In the genomic region with DNA sequence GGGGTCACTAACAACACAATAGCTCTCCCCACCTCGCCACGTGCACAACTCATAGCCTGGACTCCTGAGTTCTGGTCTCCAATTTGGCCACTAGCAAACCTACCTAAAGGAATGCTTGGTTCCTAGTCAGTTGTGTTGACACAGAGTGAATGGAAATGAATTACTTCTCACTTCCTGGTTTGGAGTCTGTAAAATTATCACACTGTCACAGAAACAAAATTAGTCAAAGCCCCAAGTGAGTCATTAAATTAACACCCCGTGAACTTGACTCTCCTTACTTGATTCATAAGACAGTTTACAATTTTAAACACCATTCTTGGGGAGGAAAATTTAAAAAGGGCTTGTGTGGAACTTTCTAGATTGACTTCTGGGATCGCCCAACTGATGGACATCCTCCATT, we compare ENCODE assay signal across 20 cellular contexts.
A peak's percentile ranks its signal among the peaks of the same experiment; 100 is the strongest.
DNase-seq lines count a peak whose midpoint lies in the region; ATAC-seq and TF ChIP-seq lines count a peak whose summit lies in the region.
"Had no signal": no experiment of that assay in that cellular context is flagged by ENCODE, and none has a peak within 500 bp of the region (broad histone marks: within the 10 kb centered on the region; RNA-seq: fewer than 3 reads in every experiment).

No MANE protein-coding gene starts in this region.

- no peak overlapping the region for H2AFZ ChIP-seq in OCI-LY3 (ENCODE audit: low read depth, low read length)

- no peak overlapping the region for H3K27ac ChIP-seq in OCI-LY3 (ENCODE audit: low read length)
- H3K27ac ChIP-seq: adrenal gland, breast epithelium, colonic mucosa, ovary had no signal

- H3K27me3 ChIP-seq in OCI-LY3 (ENCODE audit: low read depth, low read length): peaks cover 10% of the 10 kb centered on the region
- H3K27me3 ChIP-seq: adrenal gland, breast epithelium, colonic mucosa, MG63, ovary had no signal

- intact Hi-C loops in activated CD4-positive, alpha-beta T cell treated with anti-CD3 and anti-CD28 coated beads for 36 hours (cut with DNase I, micrococcal nuclease): loop anchor here in 1 of 2 experiments (2.0 kb wide), 1 partner anchor 38 kb away; no protein-coding TSS in a partner anchor

- TF ChIP-seq CTCF in OCI-LY3 (IDR thresholded peaks at IDR 0.05; ENCODE audit: low read depth, low read length): no peak
- TF ChIP-seq CTCF in epithelial cell of esophagus (IDR thresholded peaks at IDR 0.05; ENCODE audit: insufficient read depth, low read depth, low read length, missing control alignments): no peak
- TF ChIP-seq CTCF in glutamatergic neuron (IDR thresholded peaks at IDR 0.05; ENCODE audit: partially characterized antibody, unreplicated experiment): no peak

- peaks cover 26% of the 10 kb centered on the region for H3K4me1 ChIP-seq in OCI-LY3 (ENCODE audit: low read length)
- H3K4me1 ChIP-seq: breast epithelium had no signal

- H3K36me3 ChIP-seq in OCI-LY3 (replicated peaks; ENCODE audit: low read depth, low read length): no peaks in the 10 kb centered on the region
- H3K36me3 ChIP-seq: adrenal gland, breast epithelium, colonic mucosa, MG63, ovary had no signal

- H4K20me1 ChIP-seq in OCI-LY3 (ENCODE audit: insufficient read depth, low read length): no peaks in the 10 kb centered on the region

- H3K9me3 Mint-ChIP-seq in activated CD4-positive, alpha-beta T cell treated with anti-CD3 and anti-CD28 coated beads for 36 hours (ENCODE audit: low read depth): no peaks in the 10 kb centered on the region
- H3K9me3 Mint-ChIP-seq in glutamatergic neuron (ENCODE audit: unreplicated experiment): no peaks in the 10 kb centered on the region
- H3K9me3 Mint-ChIP-seq: activated CD4-positive, alpha-beta memory T cell treated with anti-CD3 and anti-CD28 coated beads for 36 hours; nephron progenitor cell had no signal

- CTCF ChIA-PET in activated CD4-positive, alpha-beta T cell treated with anti-CD3 and anti-CD28 coated beads for 36 hours (lab: Charles Lee): no interaction called here

- H3K27me3 Mint-ChIP-seq in activated CD4-positive, alpha-beta T cell treated with anti-CD3 and anti-CD28 coated beads for 36 hours: peaks cover 14% of the 10 kb centered on the region
- H3K27me3 Mint-ChIP-seq in glutamatergic neuron (ENCODE audit: unreplicated experiment): no peaks in the 10 kb centered on the region

- peak overlapping the region; percentile 40 for H3K4me2 ChIP-seq in OCI-LY3 (ENCODE audit: low read length)

- POLR2A ChIA-PET in activated CD4-positive, alpha-beta T cell treated with anti-CD3 and anti-CD28 coated beads for 36 hours (lab: Charles Lee): no interaction called here

- H3K27ac Mint-ChIP-seq in activated CD4-positive, alpha-beta T cell treated with anti-CD3 and anti-CD28 coated beads for 36 hours: no peak overlapping the region
- no peak overlapping the region for H3K27ac Mint-ChIP-seq in glutamatergic neuron (ENCODE audit: unreplicated experiment)
- H3K27ac Mint-ChIP-seq: activated CD4-positive, alpha-beta memory T cell treated with anti-CD3 and anti-CD28 coated beads for 36 hours; endodermal cell had no signal

- H3K36me3 Mint-ChIP-seq in activated CD4-positive, alpha-beta T cell treated with anti-CD3 and anti-CD28 coated beads for 36 hours (ENCODE audit: low read depth): no peaks in the 10 kb centered on the region
- peaks cover 4% of the 10 kb centered on the region for H3K36me3 Mint-ChIP-seq in glutamatergic neuron (ENCODE audit: unreplicated experiment)
- H3K36me3 Mint-ChIP-seq: activated CD4-positive, alpha-beta memory T cell treated with anti-CD3 and anti-CD28 coated beads for 36 hours had no signal

- H3K4me3 Mint-ChIP-seq in activated CD4-positive, alpha-beta T cell treated with anti-CD3 and anti-CD28 coated beads for 36 hours: no peak overlapping the region
- no peak overlapping the region for H3K4me3 Mint-ChIP-seq in glutamatergic neuron (ENCODE audit: unreplicated experiment)
- H3K4me3 Mint-ChIP-seq: activated CD4-positive, alpha-beta memory T cell treated with anti-CD3 and anti-CD28 coated beads for 36 hours; endodermal cell had no signal

- H3K9me3 ChIP-seq in OCI-LY3 (ENCODE audit: insufficient read depth, low read length): peaks cover 3% of the 10 kb centered on the region; the same call in 1 of the 2 replicates
- H3K9me3 ChIP-seq: adrenal gland, breast epithelium, colonic mucosa, MG63, ovary had no signal

- peak; percentile 92 for ATAC-seq in activated CD4-positive, alpha-beta T cell treated with anti-CD3 and anti-CD28 coated beads for 36 hours
- ATAC-seq in stimulated activated naive CD8-positive, alpha-beta T cell treated with anti-CD3 and anti-CD28 coated beads, Interleukin-15, Interleukin-2, amounts not matched to agents 100 U/mL and 50 U/mL, for 24 hours: peak; percentile 49
- ATAC-seq in GM18867 (IDR thresholded peaks at IDR 0.05; ENCODE audit: unreplicated experiment): no peak

- no peaks in the 10 kb centered on the region for H3K4me1 Mint-ChIP-seq in activated CD4-positive, alpha-beta T cell treated with anti-CD3 and anti-CD28 coated beads for 36 hours
- no peaks in the 10 kb centered on the region for H3K4me1 Mint-ChIP-seq in glutamatergic neuron (ENCODE audit: low read depth, unreplicated experiment)

- H3K79me2 ChIP-seq in OCI-LY3 (ENCODE audit: low read length): no peaks in the 10 kb centered on the region

- H3K4me3 ChIP-seq in OCI-LY3 (ENCODE audit: low read length) (no peak overlapping the region), epithelial cell of esophagus (ENCODE audit: low read length) (no peak overlapping the region)
- H3K4me3 ChIP-seq: adrenal gland, breast epithelium, colonic mucosa, MG63, ovary had no signal

- H3K9ac ChIP-seq in OCI-LY3 (ENCODE audit: low read length): no peak overlapping the region

- no peak for DNase-seq in activated CD4-positive, alpha-beta T cell treated with anti-CD3 and anti-CD28 coated beads for 36 hours
- DNase-seq in activated CD4-positive, alpha-beta T cell treated with anti-CD3 and anti-CD28 coated beads, Interleukin-2, amount 50 U/mL, for 1 hour: no peak
- DNase-seq in epithelial cell of esophagus (ENCODE audit: low read depth) (peak; percentile 59), glutamatergic neuron (no peak), HuH-7 (ENCODE audit: low spot score) (no peak)
- no peak for DNase-seq in stimulated activated naive CD8-positive, alpha-beta T cell treated with anti-CD3 and anti-CD28 coated beads, Interleukin-15, Interleukin-2, amounts not matched to agents 100 U/mL and 50 U/mL, for 24 hours
- DNase-seq: activated CD4-positive, alpha-beta memory T cell treated with anti-CD3 and anti-CD28 coated beads for 36 hours; adrenal gland; colonic mucosa; endodermal cell; GOT3; MG63; midbrain; NCI-H524; ovary; stimulated activated CD4-positive, alpha-beta T cell treated with anti-CD3 and anti-CD28 coated beads, Interleukin-12 subunit alpha, Interleukin-12 subunit beta, amount 100 ng/mL, for 4 hours had no signal
